In the genomic region with DNA sequence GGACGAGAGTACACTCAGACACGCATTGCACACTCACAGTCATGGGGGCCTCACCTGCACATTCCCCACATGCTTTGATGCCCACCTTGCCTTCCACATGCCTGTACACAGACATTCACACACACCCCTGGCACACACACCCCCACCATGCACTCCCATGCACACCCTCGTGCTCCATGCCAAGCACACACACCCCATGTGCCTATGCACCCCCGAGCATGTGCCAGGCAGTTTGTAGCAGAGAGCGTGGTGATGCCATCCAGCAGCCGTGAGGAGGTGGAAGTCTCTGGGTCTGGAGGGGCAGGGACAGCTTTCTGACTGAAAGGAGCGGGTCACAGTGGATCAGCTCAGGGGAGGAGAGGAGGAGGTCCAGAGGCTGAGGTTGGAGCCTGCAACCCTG, we compare ENCODE assay signal across 26 cellular contexts. TPM values are rescaled to one million over a fixed set of nuclear protein-coding genes. Genes with fewer than 3 reads are reported as not detected.
DNase-seq lines count a peak whose midpoint lies in the region; ATAC-seq, FAIRE-seq and TF ChIP-seq lines count a peak whose summit lies in the region.
"Had no signal": no experiment of that assay in that cellular context is flagged by ENCODE, and none has a peak within 500 bp of the region (broad histone marks: within the 10 kb centered on the region; RNA-seq: fewer than 3 reads in every experiment).

No MANE protein-coding gene starts in this region.

- no peak for TF ChIP-seq CTCF in neural crest cell (conservative IDR thresholded peaks at IDR 0.05)
- TF ChIP-seq CTCF in activated CD8-positive, alpha-beta T cell treated with anti-CD3 and anti-CD28 coated beads for 36 hours (IDR thresholded peaks at IDR 0.05), result no peak

- DNase-seq in HTR-8/SVneo (ENCODE audit: insufficient read length, low spot score), result no peak
- DNase-seq in neural crest cell (ENCODE audit: low read depth, low spot score), result no peak
- DNase-seq in erythroblast (lab: John Stamatoyannopoulos, UW), result no peak
- DNase-seq in activated CD8-positive, alpha-beta T cell treated with anti-CD3 and anti-CD28 coated beads for 36 hours, result no peak
- no peak for DNase-seq in activated naive CD4-positive, alpha-beta T cell (lab: John Stamatoyannopoulos, UW)
- DNase-seq: C1 segment of cervical spinal cord; CD4-positive, alpha-beta memory T cell; COR-L47; DMS53; HCEC 1CT; Karpas-422; NCI-H1092; NCI-H1417 treated with DMSO at 0.1 percent for 48 hours; NCI-H1694 treated with DMSO at 0.1 percent for 48 hours; NCI-H2081; NCI-H2227 treated with DMSO at 0.1 percent for 48 hours; NCI-H526 treated with DMSO at 0.1 percent for 48 hours; Peyer's patch; SIG-M5; SK-N-SH had no signal

- POLR2A ChIA-PET in activated CD8-positive, alpha-beta T cell treated with anti-CD3 and anti-CD28 coated beads for 36 hours (lab: Charles Lee), result no interaction called here

- H3K4me3 Mint-ChIP-seq in activated T-helper 17 cell treated with anti-CD3 and anti-CD28 coated beads, Interleukin-2, amount 50 U/mL, for 72 hours, result no peak overlapping the region
- H3K4me3 Mint-ChIP-seq in neural crest cell, result no peak overlapping the region
- H3K4me3 Mint-ChIP-seq in activated CD8-positive, alpha-beta T cell treated with anti-CD3 and anti-CD28 coated beads for 36 hours, result no peak overlapping the region
- H3K4me3 Mint-ChIP-seq: CD4-positive, alpha-beta memory T cell; GM23338 had no signal

- peak; percentile 17 for ATAC-seq in activated T-helper 17 cell treated with anti-CD3 and anti-CD28 coated beads, Interleukin-2, amount 50 U/mL, for 72 hours (replicated peaks)
- no peak for ATAC-seq in activated CD8-positive, alpha-beta T cell treated with anti-CD3 and anti-CD28 coated beads for 36 hours
- ATAC-seq: A549, GM23338 had no signal

- no peaks in the 10 kb centered on the region for H3K9me3 Mint-ChIP-seq in activated T-helper 17 cell treated with anti-CD3 and anti-CD28 coated beads, Interleukin-2, amount 50 U/mL, for 72 hours
- no peaks in the 10 kb centered on the region for H3K9me3 Mint-ChIP-seq in neural crest cell
- no peaks in the 10 kb centered on the region for H3K9me3 Mint-ChIP-seq in activated CD8-positive, alpha-beta T cell treated with anti-CD3 and anti-CD28 coated beads for 36 hours
- H3K9me3 Mint-ChIP-seq: GM23338 had no signal

- no peaks in the 10 kb centered on the region for H3K4me1 Mint-ChIP-seq in activated T-helper 17 cell treated with anti-CD3 and anti-CD28 coated beads, Interleukin-2, amount 50 U/mL, for 72 hours
- H3K4me1 Mint-ChIP-seq in neural crest cell, result no peaks in the 10 kb centered on the region
- no peaks in the 10 kb centered on the region for H3K4me1 Mint-ChIP-seq in activated CD8-positive, alpha-beta T cell treated with anti-CD3 and anti-CD28 coated beads for 36 hours (ENCODE audit: low read depth)
- H3K4me1 Mint-ChIP-seq: CD4-positive, alpha-beta memory T cell; GM23338 had no signal

- FAIRE-seq in HTR-8/SVneo (lab: Jason Lieb, UNC), result peak; percentile 69
- FAIRE-seq: A549, G401.6 had no signal

- H3K27me3 Mint-ChIP-seq in activated T-helper 17 cell treated with anti-CD3 and anti-CD28 coated beads, Interleukin-2, amount 50 U/mL, for 72 hours, result no peaks in the 10 kb centered on the region
- no peaks in the 10 kb centered on the region for H3K27me3 Mint-ChIP-seq in neural crest cell (ENCODE audit: low read depth)
- no peaks in the 10 kb centered on the region for H3K27me3 Mint-ChIP-seq in activated CD8-positive, alpha-beta T cell treated with anti-CD3 and anti-CD28 coated beads for 36 hours
- H3K27me3 Mint-ChIP-seq: CD4-positive, alpha-beta memory T cell had no signal

- no peak overlapping the region for H3K27ac Mint-ChIP-seq in activated T-helper 17 cell treated with anti-CD3 and anti-CD28 coated beads, Interleukin-2, amount 50 U/mL, for 72 hours
- H3K27ac Mint-ChIP-seq in neural crest cell (ENCODE audit: unreplicated experiment), result peak overlapping the region; percentile 62
- no peak overlapping the region for H3K27ac Mint-ChIP-seq in activated CD8-positive, alpha-beta T cell treated with anti-CD3 and anti-CD28 coated beads for 36 hours
- H3K27ac Mint-ChIP-seq: GM23338 had no signal

- no peaks in the 10 kb centered on the region for H3K36me3 Mint-ChIP-seq in activated T-helper 17 cell treated with anti-CD3 and anti-CD28 coated beads, Interleukin-2, amount 50 U/mL, for 72 hours (ENCODE audit: low read depth)
- no peaks in the 10 kb centered on the region for H3K36me3 Mint-ChIP-seq in neural crest cell (ENCODE audit: low read depth)
- no peaks in the 10 kb centered on the region for H3K36me3 Mint-ChIP-seq in activated CD8-positive, alpha-beta T cell treated with anti-CD3 and anti-CD28 coated beads for 36 hours (ENCODE audit: low read depth)
- H3K36me3 Mint-ChIP-seq: CD4-positive, alpha-beta memory T cell had no signal

- no peak for TF ChIP-seq POLR2A in erythroblast (IDR thresholded peaks at IDR 0.05; ENCODE audit: low read length)

- CTCF ChIA-PET in activated CD8-positive, alpha-beta T cell treated with anti-CD3 and anti-CD28 coated beads for 36 hours (lab: Charles Lee), result interaction anchor here (1.6 kb wide), 1 partner anchor 23 kb away, joined by 4 read pairs; no protein-coding TSS in a partner anchor

- intact Hi-C loops in activated CD8-positive, alpha-beta T cell treated with anti-CD3 and anti-CD28 coated beads for 36 hours (cut with micrococcal nuclease), result no loop called here

RNA-seq across cellular contexts. Expression of a gene that starts 10.7 kb away (rescaled TPM):
- total RNA-seq in activated T-helper 17 cell treated with anti-CD3 and anti-CD28 coated beads, Interleukin-2, amount 50 U/mL, for 72 hours, result 1 to 10 TPM in 1 of 2 donors, under 1 TPM in 1; 0.34 to 1.4 TPM
- total RNA-seq in neural crest cell, result 0.71 and 0.91 TPM in 2 replicates
- under 1 TPM; 0.41 to 0.45 TPM for total RNA-seq in activated CD8-positive, alpha-beta T cell treated with anti-CD3 and anti-CD28 coated beads for 36 hours
- total RNA-seq: CD4-positive, alpha-beta memory T cell; Peyer's patch had no signal

RNA-seq across cellular contexts. Expression of a gene that starts 23.6 kb away (rescaled TPM):
- total RNA-seq in activated T-helper 17 cell treated with anti-CD3 and anti-CD28 coated beads, Interleukin-2, amount 50 U/mL, for 72 hours, result 100 to 1,000 TPM; 232 to 320 TPM
- total RNA-seq in neural crest cell, result 225 and 230 TPM in 2 replicates
- 100 to 1,000 TPM; 480 to 529 TPM for total RNA-seq in activated CD8-positive, alpha-beta T cell treated with anti-CD3 and anti-CD28 coated beads for 36 hours

RNA-seq across cellular contexts. Expression of a gene that starts 45.1 kb away (rescaled TPM):
- 1 to 10 TPM; 3.2 to 4.5 TPM for total RNA-seq in activated T-helper 17 cell treated with anti-CD3 and anti-CD28 coated beads, Interleukin-2, amount 50 U/mL, for 72 hours
- 3.8 and 4.1 TPM in 2 replicates for total RNA-seq in neural crest cell
- 1 to 10 TPM; 1.7 to 2.1 TPM for total RNA-seq in activated CD8-positive, alpha-beta T cell treated with anti-CD3 and anti-CD28 coated beads for 36 hours

RNA-seq across cellular contexts. Expression of a gene that starts 58.5 kb away (rescaled TPM):
- not detected for total RNA-seq in activated T-helper 17 cell treated with anti-CD3 and anti-CD28 coated beads, Interleukin-2, amount 50 U/mL, for 72 hours
- not detected in 2 replicates for total RNA-seq in neural crest cell
- total RNA-seq in activated CD8-positive, alpha-beta T cell treated with anti-CD3 and anti-CD28 coated beads for 36 hours, result not detected
- total RNA-seq: CD4-positive, alpha-beta memory T cell; GM23338; NCI-H460; OCI-LY7; Peyer's patch had no signal
